ENCODE assay signal across 25 cellular contexts in genomic region chr3:127056281-127056680, GRCh38.
DNase-seq lines count a peak whose midpoint lies in the region; ATAC-seq, FAIRE-seq and TF ChIP-seq lines count a peak whose summit lies in the region.
"Had no signal": no experiment of that assay in that cellular context is flagged by ENCODE, and none has a peak within 500 bp of the region (broad histone marks: within the 10 kb centered on the region; RNA-seq: fewer than 3 reads in every experiment).

No MANE protein-coding gene starts in this region.

- peaks cover 3% of the 10 kb centered on the region for H3K27me3 Mint-ChIP-seq in activated T-cell treated with anti-CD3 and anti-CD28 coated beads, Interleukin-2, amount 50 U/mL, for 4 hours (ENCODE audit: low read depth)

- DNase-seq in activated T-cell treated with anti-CD3 and anti-CD28 coated beads, Interleukin-2, amount 50 U/mL, for 1 hour, result peak; percentile 10
- no peak for DNase-seq in activated T-cell treated with anti-CD3 and anti-CD28 coated beads, Interleukin-2, amount 50 U/mL, for 4 hours
- DNase-seq in left ventricle myocardium inferior (peak; percentile 4), heart right ventricle (no peak), kidney (peak; percentile 54), sigmoid colon (peak; percentile 48), NCI-H526 (lab: John Stamatoyannopoulos, UW) (no peak), T-helper 9 cell (no peak)
- DNase-seq: Caco-2; CD8-positive, alpha-beta T cell; H9; Kasumi-1; NCI-H1092 treated with DMSO at 0.1 percent for 48 hours; NCI-H1436 treated with DMSO at 0.1 percent for 48 hours; NCI-H1930; NCI-H446 treated with DMSO at 0.1 percent for 48 hours; NCI-H526 treated with DMSO at 0.1 percent for 48 hours; PC-9; SHP77 treated with DMSO at 0.1 percent for 48 hours had no signal

- TF ChIP-seq CTCF in left ventricle myocardium inferior (IDR thresholded peaks at IDR 0.05; ENCODE audit: borderline replicate concordance), result no peak
- TF ChIP-seq CTCF in heart right ventricle (IDR thresholded peaks at IDR 0.05), result no peak
- no peak for TF ChIP-seq CTCF in kidney (IDR thresholded peaks at IDR 0.05; ENCODE audit: borderline replicate concordance, extremely low read depth, insufficient read depth)
- TF ChIP-seq CTCF in sigmoid colon (IDR thresholded peaks at IDR 0.05), result no peak

- ATAC-seq in activated T-cell treated with anti-CD3 and anti-CD28 coated beads, Interleukin-2, amount 50 U/mL, for 4 hours, result no peak
- ATAC-seq in heart right ventricle, result no peak
- ATAC-seq: CD8-positive, alpha-beta T cell; GM23338; K562 had no signal

- 91% methylated on average over 15 to 17 of the region's 17 CpGs for WGBS in heart right ventricle, 2 donors
- WGBS in sigmoid colon, 2 donors, result 90 to 92% methylated on average over 17 of the region's 17 CpGs

- H3K27me3 ChIP-seq in left ventricle myocardium inferior (ENCODE audit: low read depth), result peaks cover under 1% of the 10 kb centered on the region
- peaks cover 0 to 6% (median 0%) of the 10 kb centered on the region in 7 donors for H3K27me3 ChIP-seq in heart right ventricle
- H3K27me3 ChIP-seq in sigmoid colon, result no peaks in the 10 kb centered on the region

- no peaks in the 10 kb centered on the region for H3K4me1 Mint-ChIP-seq in activated T-cell treated with anti-CD3 and anti-CD28 coated beads, Interleukin-2, amount 50 U/mL, for 4 hours (ENCODE audit: low read depth)
- H3K4me1 Mint-ChIP-seq: B cell, GM23338 had no signal

- TF ChIP-seq EP300 in sigmoid colon (IDR thresholded peaks at IDR 0.05), result no peak

- H3K4me1 ChIP-seq in left ventricle myocardium inferior, result peaks cover 6% of the 10 kb centered on the region
- H3K4me1 ChIP-seq in heart right ventricle, result peaks cover 0 to 24% (median 4%) of the 10 kb centered on the region in 9 donors
- H3K4me1 ChIP-seq in kidney (ENCODE audit: control insufficient read depth in 1 of 2, insufficient read depth in 1 of 2, low read depth in 1 of 2, low read length in 2 of 2), result no peaks in the 10 kb centered on the region
- H3K4me1 ChIP-seq in sigmoid colon, result no peaks in the 10 kb centered on the region
- H3K4me1 ChIP-seq: Caco-2 had no signal

- no peak overlapping the region for H3K4me3 Mint-ChIP-seq in activated T-cell treated with anti-CD3 and anti-CD28 coated beads, Interleukin-2, amount 50 U/mL, for 4 hours
- H3K4me3 Mint-ChIP-seq: B cell; CD8-positive, alpha-beta T cell; GM23338; H9 had no signal

- H3K4me3 ChIP-seq in left ventricle myocardium inferior (no peak overlapping the region), heart right ventricle (no peak overlapping the region), kidney (ENCODE audit: low read length in 2 of 2) (no peak overlapping the region), sigmoid colon (no peak overlapping the region)
- H3K4me3 ChIP-seq: GM23338, K562, PC-9 had no signal

- peaks cover 7% of the 10 kb centered on the region for H3K9me3 Mint-ChIP-seq in activated T-cell treated with anti-CD3 and anti-CD28 coated beads, Interleukin-2, amount 50 U/mL, for 4 hours

- no peak for TF ChIP-seq POLR2A in sigmoid colon (IDR thresholded peaks at IDR 0.05)

- no peak overlapping the region for H3K9ac ChIP-seq in kidney (ENCODE audit: low read length in 2 of 2)

- no peak for FAIRE-seq in kidney (lab: Jason Lieb, UNC)
- FAIRE-seq: G401.6, K562 had no signal

- H3K9me3 ChIP-seq in left ventricle myocardium inferior (replicated peaks), result peaks cover 29% of the 10 kb centered on the region
- peaks cover 0 to 24% (median 6%) of the 10 kb centered on the region in 11 donors for H3K9me3 ChIP-seq in heart right ventricle
- H3K9me3 ChIP-seq in kidney (ENCODE audit: control insufficient read depth in 1 of 2, low read length in 2 of 2), result peaks cover 0 to 15% of the 10 kb centered on the region in 2 donors
- H3K9me3 ChIP-seq in sigmoid colon, result peaks cover 0 to 10% (median 3%) of the 10 kb centered on the region in 4 donors

- intact Hi-C loops in left ventricle myocardium inferior (cut with micrococcal nuclease) (no loop called here), heart right ventricle (cut with DNase I) (no loop called here), kidney (cut with DNase I) (no loop called here), sigmoid colon (cut with DNase I) (no loop called here)

- no peaks in the 10 kb centered on the region for H3K36me3 Mint-ChIP-seq in activated T-cell treated with anti-CD3 and anti-CD28 coated beads, Interleukin-2, amount 50 U/mL, for 4 hours (ENCODE audit: insufficient read depth)
- H3K36me3 Mint-ChIP-seq: CD8-positive, alpha-beta T cell had no signal

- no peak overlapping the region for H3K27ac ChIP-seq in left ventricle myocardium inferior (replicated peaks)
- no peak overlapping the region for H3K27ac ChIP-seq in heart right ventricle
- no peak overlapping the region for H3K27ac ChIP-seq in kidney (ENCODE audit: low read depth in 2 of 2, low read length in 2 of 2)
- no peak overlapping the region for H3K27ac ChIP-seq in sigmoid colon
- H3K27ac ChIP-seq: 22Rv1, C4-2B, PC-9 had no signal

- H3K36me3 ChIP-seq in left ventricle myocardium inferior (no peaks in the 10 kb centered on the region), heart right ventricle (no peaks in the 10 kb centered on the region), kidney (ENCODE audit: control insufficient read depth in 1 of 2, insufficient read depth in 2 of 2, low read length in 2 of 2) (no peaks in the 10 kb centered on the region), sigmoid colon (no peaks in the 10 kb centered on the region)

Comparison
In these comparisons a context has a peak if more than half of its experiments do, and no peak if none do; other contexts are left out.
1. DNase-seq: peak in activated T-cell treated with anti-CD3 and anti-CD28 coated beads, Interleukin-2, amount 50 U/mL, for 1 hour (single experiment), left ventricle myocardium inferior (single experiment), kidney (single experiment) and sigmoid colon (single experiment); none in activated T-cell treated with anti-CD3 and anti-CD28 coated beads, Interleukin-2, amount 50 U/mL, for 4 hours (single experiment), heart right ventricle (0 of 2), NCI-H526 (0 of 2) and T-helper 9 cell (single experiment).